ENCODE assay signal across 8 cellular contexts in the genomic region with DNA sequence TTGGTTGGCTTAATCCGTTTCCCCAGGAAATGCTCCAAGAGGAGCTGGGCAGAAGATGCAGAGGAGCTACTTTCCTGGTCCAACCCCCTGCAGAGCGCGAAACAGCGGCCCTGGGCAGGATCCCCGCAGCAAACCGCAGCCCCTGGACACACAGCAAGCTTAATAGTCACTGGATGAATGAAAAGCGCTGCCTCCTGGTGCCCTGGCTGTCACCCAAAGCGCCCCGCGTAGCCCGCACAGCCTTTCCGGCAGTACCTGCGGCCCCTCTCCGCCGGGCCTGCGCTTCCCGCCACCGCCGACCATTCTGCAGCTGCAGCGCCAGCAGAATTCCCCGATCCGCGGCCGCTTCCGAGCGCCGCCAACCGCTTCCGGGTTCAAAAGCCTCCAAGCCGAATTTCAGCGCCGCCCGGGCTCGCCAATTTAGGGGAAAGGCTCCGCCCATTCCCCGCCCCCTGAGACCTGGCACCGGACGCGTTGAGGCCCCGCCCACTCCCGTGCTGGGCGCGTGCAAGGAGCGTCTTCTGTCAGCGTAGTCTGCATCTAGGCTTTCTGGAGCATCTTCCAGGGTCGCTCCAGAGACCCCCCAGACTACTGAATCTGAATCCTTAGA.
DNase-seq lines count a peak whose midpoint lies in the region; ATAC-seq, FAIRE-seq and TF ChIP-seq lines count a peak whose summit lies in the region.

Gene HPF1 (minus strand): TSS at position 370 of the 610 bp plus-strand sequence. CDS start 67 bp downstream, at position 303.

- no peak for FAIRE-seq in H54 (lab: Jason Lieb, UNC)

- peaks cover 4% of the 10 kb centered on the region for H3K36me3 Mint-ChIP-seq in nephron (ENCODE audit: low read depth)

- H3K4me1 ChIP-seq in Loucy (ENCODE audit: insufficient read depth, low read length, poor library complexity, severe bottlenecking), result peaks cover 31% of the 10 kb centered on the region

- peak within 1 kb of the TSS; percentile 93 for H3K4me2 ChIP-seq in Loucy (ENCODE audit: low read depth, low read length, poor library complexity, severe bottlenecking)

- peak within 1 kb of the TSS; percentile 75 for H3K9ac ChIP-seq in Loucy (ENCODE audit: low read depth, low read length, poor library complexity, severe bottlenecking)

- no peaks in the 10 kb centered on the region for H3K9me3 ChIP-seq in Loucy (ENCODE audit: insufficient read depth, low read depth, low read length)

- H3K9me2 ChIP-seq in Loucy (replicated peaks; ENCODE audit: low read depth, low read length), result no peaks in the 10 kb centered on the region

- no peaks in the 10 kb centered on the region for H3K9me3 Mint-ChIP-seq in nephron
- no peaks in the 10 kb centered on the region for H3K9me3 Mint-ChIP-seq in stimulated activated naive CD8-positive, alpha-beta T cell treated with anti-CD3 and anti-CD28 coated beads, Interleukin-15, amount 100 ng/mL, for 72 hours

- peaks cover 27% of the 10 kb centered on the region for H3K79me2 ChIP-seq in Loucy (ENCODE audit: insufficient read depth, low read length)

- TF ChIP-seq CTCF in Loucy (conservative IDR thresholded peaks at IDR 0.05; ENCODE audit: low read length), result no peak
- TF ChIP-seq CTCF in fibroblast of pulmonary artery (IDR thresholded peaks at IDR 0.05; ENCODE audit: low read length, missing control alignments), result no peak
- TF ChIP-seq CTCF in nephron (IDR thresholded peaks at IDR 0.05; ENCODE audit: unreplicated experiment in 3 of 3), result no peak

- peaks cover 17% of the 10 kb centered on the region for H3K4me1 Mint-ChIP-seq in nephron
- H3K4me1 Mint-ChIP-seq in stimulated activated naive CD8-positive, alpha-beta T cell treated with anti-CD3 and anti-CD28 coated beads, Interleukin-15, amount 100 ng/mL, for 72 hours, result peaks cover 28% of the 10 kb centered on the region

- H3K27me3 Mint-ChIP-seq in nephron (ENCODE audit: low read depth), result no peaks in the 10 kb centered on the region
- no peaks in the 10 kb centered on the region for H3K27me3 Mint-ChIP-seq in stimulated activated naive CD8-positive, alpha-beta T cell treated with anti-CD3 and anti-CD28 coated beads, Interleukin-15, amount 100 ng/mL, for 72 hours

- DNase-seq in ELF-1 (ENCODE audit: low read depth, low spot score) (peak; percentile 98), H54 (ENCODE audit: insufficient read length, low spot score) (peak; percentile 63), fibroblast of pulmonary artery (ENCODE audit: low read depth) (peak; percentile 87)
- DNase-seq in activated effector memory CD4-positive, alpha-beta T cell treated with anti-CD3 and anti-CD28 coated beads, Interleukin-2, amount 50 U/mL, for 16 hours, result peak; percentile 98
- peak; percentile 87 to 95 for DNase-seq in stimulated activated naive CD8-positive, alpha-beta T cell treated with anti-CD3 and anti-CD28 coated beads, Interleukin-15, amount 100 ng/mL, for 72 hours

- peak within 1 kb of the TSS; percentile 64 for H2AFZ ChIP-seq in Loucy (ENCODE audit: low read length)

- H3K4me3 ChIP-seq in Loucy (ENCODE audit: low read length, poor library complexity, severe bottlenecking), result peak within 1 kb of the TSS; percentile 88
- H3K4me3 ChIP-seq in fibroblast of pulmonary artery (replicated peaks; ENCODE audit: low read depth, low read length), result peak within 1 kb of the TSS; percentile 93

- peak within 1 kb of the TSS; percentile 35 to 62 (median 40) for H3K27ac Mint-ChIP-seq in nephron
- H3K27ac Mint-ChIP-seq in stimulated activated naive CD8-positive, alpha-beta T cell treated with anti-CD3 and anti-CD28 coated beads, Interleukin-15, amount 100 ng/mL, for 72 hours, result peak within 1 kb of the TSS; percentile 76 to 93

- H4K20me1 ChIP-seq in Loucy (ENCODE audit: insufficient read depth, low read length, poor library complexity, severe bottlenecking), result no peaks in the 10 kb centered on the region

- no peaks in the 10 kb centered on the region for H3F3A ChIP-seq in Loucy (ENCODE audit: low read depth)

- peak within 1 kb of the TSS; percentile 87 to 90 (median 88) for H3K4me3 Mint-ChIP-seq in nephron
- peak within 1 kb of the TSS; percentile 81 to 95 for H3K4me3 Mint-ChIP-seq in stimulated activated naive CD8-positive, alpha-beta T cell treated with anti-CD3 and anti-CD28 coated beads, Interleukin-15, amount 100 ng/mL, for 72 hours

- TF ChIP-seq POLR2A in H54 (IDR thresholded peaks at IDR 0.05; ENCODE audit: low read depth, low read length), result peak; percentile 51; the same call in 1 of the 2 replicates
- peak; percentile 58 for TF ChIP-seq POLR2A in Raji (IDR thresholded peaks at IDR 0.05; ENCODE audit: insufficient read depth, low read depth, low read length)

- H3K27me3 ChIP-seq in Loucy (ENCODE audit: insufficient read depth, low read length, poor library complexity, severe bottlenecking), result no peaks in the 10 kb centered on the region

- ATAC-seq in stimulated activated naive CD8-positive, alpha-beta T cell treated with anti-CD3 and anti-CD28 coated beads, Interleukin-15, amount 100 ng/mL, for 72 hours, result peak; percentile 89

- H3K36me3 ChIP-seq in Loucy (ENCODE audit: insufficient read depth, low read length), result no peaks in the 10 kb centered on the region

Comparison
In these comparisons a context has a peak if more than half of its experiments do, and no peak if none do; other contexts are left out.
1. Peak in every context shown above with its lines: DNase-seq, ATAC-seq and H3K4me3 ChIP-seq.